15 cellular contexts compared by ENCODE assay signal in the genomic region with DNA sequence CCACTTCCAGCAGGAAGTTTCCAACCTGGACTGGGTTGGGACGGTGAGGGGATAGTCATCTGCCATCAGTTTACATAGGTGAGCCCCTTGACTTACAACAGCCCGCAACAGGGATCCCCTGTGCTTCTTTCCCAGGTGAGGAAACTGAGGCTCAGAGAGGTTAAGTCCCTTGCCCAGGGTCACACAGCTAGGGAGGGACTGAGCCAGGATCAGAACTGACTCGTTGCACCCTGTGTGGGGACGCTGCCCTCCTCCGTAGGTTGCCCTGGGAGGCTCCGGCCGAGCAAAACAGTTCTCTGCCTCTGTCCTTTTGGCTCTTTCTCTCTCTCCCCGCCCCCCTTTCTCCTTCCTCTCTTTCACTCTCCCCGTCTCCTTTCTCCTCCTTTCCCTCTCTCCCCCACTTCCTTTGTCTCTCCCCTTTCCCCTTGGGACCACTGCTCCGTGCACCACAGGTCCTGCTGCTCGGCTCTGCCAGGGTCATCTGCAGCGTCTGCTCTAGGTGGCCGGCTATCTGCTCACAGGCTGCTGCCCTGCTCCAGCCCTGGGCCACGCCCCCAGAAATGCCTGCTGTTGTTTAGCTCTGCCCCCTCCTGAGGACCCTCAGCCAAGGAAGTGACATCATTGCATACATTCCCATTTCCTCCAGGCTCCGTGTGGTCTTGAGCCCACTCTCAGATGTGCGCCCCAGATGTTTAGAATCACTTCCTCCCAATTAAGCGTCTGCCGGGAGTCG.
DNase-seq lines count a peak whose midpoint lies in the region; ATAC-seq and TF ChIP-seq lines count a peak whose summit lies in the region.
"Had no signal": no experiment of that assay in that cellular context is flagged by ENCODE, and none has a peak within 500 bp of the region (broad histone marks: within the 10 kb centered on the region; RNA-seq: fewer than 3 reads in every experiment).

No MANE protein-coding gene starts in this region.

- no peak for DNase-seq in AG04450 (ENCODE audit: low read depth, low spot score)
- peak; percentile 66 for DNase-seq in Karpas-422
- no peak for DNase-seq in breast epithelium (ENCODE audit: low spot score in 2 of 2)
- peak; percentile 93 for DNase-seq in mesendoderm
- DNase-seq in COR-L47 (lab: John Stamatoyannopoulos, UW) = no peak
- DNase-seq in medulla oblongata (ENCODE audit: extremely low spot score) = no peak
- DNase-seq: activated naive CD4-positive, alpha-beta T cell treated with anti-CD3 and anti-CD28 coated beads, Interleukin-2, amount 10 ng/mL, durations not matched to agents 7 days and 5 days; AML-193; cortex of kidney; NK-92 treated with Interleukin-12 subunit alpha and Interleukin-12 subunit beta, amount 100 ng/mL, for 24 hours; T-helper 1 cell; uterus had no signal

- H2BK120ac ChIP-seq in mesendoderm (ENCODE audit: low read depth, low read length) = no peak overlapping the region

- ATAC-seq in HG02623 (IDR thresholded peaks at IDR 0.05; ENCODE audit: unreplicated experiment) (no peak), GM21723 (IDR thresholded peaks at IDR 0.05; ENCODE audit: unreplicated experiment) (no peak)

- no peaks in the 10 kb centered on the region for H4K20me1 ChIP-seq in Karpas-422 (ENCODE audit: insufficient read depth, low read depth, low read length)

- H4K5ac ChIP-seq in mesendoderm (ENCODE audit: low read length) = no peak overlapping the region

- no peak for TF ChIP-seq POLR2A in breast epithelium (IDR thresholded peaks at IDR 0.05)

- H2AK5ac ChIP-seq in mesendoderm (ENCODE audit: low read length) = no peak overlapping the region

- no CpG with 5 or more reads among the region's 19 CpGs for WGBS in mesendoderm (ENCODE audit: extremely low coverage, insufficient coverage, low lambda C conversion rate)

- H3K36me3 ChIP-seq in Karpas-422 (ENCODE audit: insufficient read depth, low read length) (no peaks in the 10 kb centered on the region), breast epithelium (no peaks in the 10 kb centered on the region), mesendoderm (ENCODE audit: control insufficient read depth, insufficient read depth, low read length) (no peaks in the 10 kb centered on the region)
- H3K36me3 ChIP-seq: uterus had no signal

- intact Hi-C loops in breast epithelium (cut with DNase I; ENCODE audit: low total_unique reads) = no loop called here

- H3K79me2 ChIP-seq in Karpas-422 (ENCODE audit: low read length) (no peaks in the 10 kb centered on the region), mesendoderm (ENCODE audit: control insufficient read depth, insufficient read depth, low read length) (no peaks in the 10 kb centered on the region)

- no peaks in the 10 kb centered on the region for H3K9me3 ChIP-seq in AG04450 (ENCODE audit: control insufficient read depth, insufficient read depth, low read length)
- no peaks in the 10 kb centered on the region for H3K9me3 ChIP-seq in Karpas-422 (ENCODE audit: low read length)
- no peaks in the 10 kb centered on the region for H3K9me3 ChIP-seq in breast epithelium
- H3K9me3 ChIP-seq: uterus had no signal

- H3K4me3 ChIP-seq in AG04450 (ENCODE audit: low read depth, low read length) (no peak overlapping the region), Karpas-422 (ENCODE audit: low read length) (peak overlapping the region; percentile 58), breast epithelium (no peak overlapping the region), mesendoderm (ENCODE audit: low read length) (no peak overlapping the region)
- H3K4me3 ChIP-seq: lung, uterus had no signal

- H2BK15ac ChIP-seq in mesendoderm (replicated peaks; ENCODE audit: low read depth) = no peak overlapping the region

- peak overlapping the region; percentile 52 for H3K9ac ChIP-seq in Karpas-422 (ENCODE audit: low read length)
- H3K9ac ChIP-seq in mesendoderm (ENCODE audit: low read length) = peak overlapping the region; percentile 53

- H3K23ac ChIP-seq in mesendoderm (ENCODE audit: low read length) = no peak overlapping the region

- no peak overlapping the region for H4K8ac ChIP-seq in mesendoderm (ENCODE audit: low read depth, low read length)

- no peaks in the 10 kb centered on the region for H3K79me1 ChIP-seq in mesendoderm (ENCODE audit: low read length)

- H3K4me1 ChIP-seq in Karpas-422 (ENCODE audit: low read length) (peaks cover 40% of the 10 kb centered on the region), breast epithelium (peaks cover 7 to 20% of the 10 kb centered on the region in 2 donors), mesendoderm (ENCODE audit: control insufficient read depth, low read depth, low read length) (peaks cover 16% of the 10 kb centered on the region)

- H2AFZ ChIP-seq in Karpas-422 (ENCODE audit: low read length) = peak overlapping the region; percentile 31; the same call in 1 of the 2 replicates

- no peak overlapping the region for H3K18ac ChIP-seq in mesendoderm (ENCODE audit: low read length)

- H3K9me2 ChIP-seq in Karpas-422 (replicated peaks; ENCODE audit: insufficient read depth, low read length) = no peaks in the 10 kb centered on the region

- no peak overlapping the region for H3K4ac ChIP-seq in mesendoderm (ENCODE audit: low read depth, low read length)

- H3K4me2 ChIP-seq in Karpas-422 (ENCODE audit: low read depth, low read length, poor library complexity, severe bottlenecking) (peak overlapping the region; percentile 71), mesendoderm (ENCODE audit: low read length) (no peak overlapping the region)

- peak overlapping the region; percentile 73 for H3K56ac ChIP-seq in mesendoderm (ENCODE audit: low read length)

- TF ChIP-seq CTCF in AG04450 (IDR thresholded peaks at IDR 0.05; ENCODE audit: low read depth, low read length) (no peak), breast epithelium (IDR thresholded peaks at IDR 0.05) (no peak)

- peak overlapping the region; percentile 47 for H3K27ac ChIP-seq in AG04450 (ENCODE audit: low read depth, low read length)
- no peak overlapping the region for H3K27ac ChIP-seq in Karpas-422 (ENCODE audit: low read length)
- H3K27ac ChIP-seq in breast epithelium = peak overlapping the region; percentile 76 to 82
- peak overlapping the region; percentile 13 for H3K27ac ChIP-seq in mesendoderm (ENCODE audit: low read depth, low read length)
- H3K27ac ChIP-seq: uterus had no signal

- POLR2A ChIA-PET in AG04450 (lab: Yijun Ruan, JAX) = no interaction called here

- CTCF ChIA-PET in AG04450 (lab: Charles Lee) = interaction anchor here (0.8 kb wide), 1 partner anchor 12 kb away, joined by 3 read pairs; no protein-coding TSS in a partner anchor

- H3K27me3 ChIP-seq in AG04450 (ENCODE audit: control insufficient read depth, insufficient read depth, low read length) (no peaks in the 10 kb centered on the region), Karpas-422 (ENCODE audit: low read length) (no peaks in the 10 kb centered on the region), breast epithelium (no peaks in the 10 kb centered on the region), mesendoderm (ENCODE audit: insufficient read depth, low read length, poor library complexity) (no peaks in the 10 kb centered on the region)
- H3K27me3 ChIP-seq: uterus had no signal

- H2BK5ac ChIP-seq in mesendoderm (ENCODE audit: low read length) = no peak overlapping the region

Comparison
In these comparisons a context has a peak if more than half of its experiments do, and no peak if none do; other contexts are left out.
1. DNase-seq: peak in Karpas-422 (single experiment) and mesendoderm (single experiment); none in AG04450 (single experiment), breast epithelium (0 of 2), COR-L47 (single experiment) and medulla oblongata (single experiment).